Comparison of ENCODE assay signal across 9 cellular contexts in genomic region chr17:18708215-18708614, GRCh38. TPM values are rescaled to one million over a fixed set of nuclear protein-coding genes. Genes with fewer than 3 reads are reported as not detected.
"Had no signal": no experiment of that assay in that cellular context is flagged by ENCODE, and none has a peak within 500 bp of the region (broad histone marks: within the 10 kb centered on the region; RNA-seq: fewer than 3 reads in every experiment).

No MANE protein-coding gene starts in this region.

RNA-seq across cellular contexts. Expression of gene FBXW10, which starts 35.6 kb away (rescaled TPM):
- total RNA-seq: activated CD4-positive, alpha-beta memory T cell treated with anti-CD3 and anti-CD28 coated beads, Interleukin-2, amount 10 ng/mL, durations not matched to agents 7 days and 5 days; activated CD4-positive, alpha-beta T cell treated with anti-CD3 and anti-CD28 coated beads, Interleukin-2, amount 10 ng/mL, durations not matched to agents 7 days and 5 days; activated naive CD4-positive, alpha-beta T cell treated with anti-CD3 and anti-CD28 coated beads, Interleukin-2, amount 50 U/mL, for 72 hours; activated naive CD8-positive, alpha-beta T cell treated with anti-CD3 and anti-CD28 coated beads, Interleukin-2, amount 10 ng/mL, durations not matched to agents 7 days and 5 days; body of pancreas; endodermal cell; epithelial cell of proximal tubule; T-helper 2 cell treated with Interferon-gamma antibody and Interleukin-4, amounts not matched to agents 100 ng/mL and 5 ng/mL, for 36 hours; WTC11 had no signal
